10 cellular contexts compared by ENCODE assay signal in genomic region chr7:30914611-30915601, GRCh38. TPM values are rescaled to one million over a fixed set of nuclear protein-coding genes. Genes with fewer than 3 reads are reported as not detected.
DNase-seq lines count a peak whose midpoint lies in the region; ATAC-seq, FAIRE-seq and TF ChIP-seq lines count a peak whose summit lies in the region.
"Had no signal": no experiment of that assay in that cellular context is flagged by ENCODE, and none has a peak within 500 bp of the region (broad histone marks: within the 10 kb centered on the region; RNA-seq: fewer than 3 reads in every experiment).

No MANE protein-coding gene starts in this region.

- H3K36me3 ChIP-seq in smooth muscle cell (ENCODE audit: low read depth): no peaks in the 10 kb centered on the region

- H3K4me2 ChIP-seq in smooth muscle cell: peak overlapping the region; percentile 98

- WGBS in smooth muscle cell (ENCODE audit: low lambda C conversion rate): 23% methylated on average over 13 of the region's 15 CpGs

- peak overlapping the region; percentile 52 for H3K9ac ChIP-seq in smooth muscle cell (ENCODE audit: low read depth)

- H3K4me3 ChIP-seq in smooth muscle cell: peak overlapping the region; percentile 57

- H3K9me3 ChIP-seq in smooth muscle cell (replicated peaks; ENCODE audit: low read depth): no peaks in the 10 kb centered on the region

- H3K4me1 ChIP-seq in smooth muscle cell (ENCODE audit: low read depth): peaks cover 19% of the 10 kb centered on the region

- peak; percentile 97 for DNase-seq in H54 (ENCODE audit: insufficient read length, low spot score)
- peak; percentile 74 to 86 for DNase-seq in SW 1271 (lab: John Stamatoyannopoulos, UW)
- DNase-seq in foreskin melanocyte: peak; percentile 6
- DNase-seq in smooth muscle cell (lab: John Stamatoyannopoulos, UW; ENCODE audit: unreplicated experiment): no peak
- DNase-seq in DMS153 treated with DMSO at 0.1 percent for 48 hours (lab: John Stamatoyannopoulos, UW; ENCODE audit: unreplicated experiment): no peak
- no peak for DNase-seq in NCI-H1417 (lab: John Stamatoyannopoulos, UW)
- DNase-seq: hippocampal formation had no signal

- H3F3A ChIP-seq in smooth muscle cell (ENCODE audit: low read depth): peaks cover 23% of the 10 kb centered on the region

- no peak for ATAC-seq in GM19455 (IDR thresholded peaks at IDR 0.05; ENCODE audit: unreplicated experiment)
- no peak for ATAC-seq in GM19328 (IDR thresholded peaks at IDR 0.05; ENCODE audit: unreplicated experiment)
- ATAC-seq: activated CD4-positive, CD25-positive, alpha-beta regulatory T cell treated with anti-CD3 and anti-CD28 coated beads, Interleukin-2, amount 50 U/mL, for 24 hours had no signal

- peaks cover 85% of the 10 kb centered on the region for H3K79me2 ChIP-seq in smooth muscle cell (ENCODE audit: low read depth)

- TF ChIP-seq POLR2A in H54 (IDR thresholded peaks at IDR 0.05; ENCODE audit: low read depth, low read length): peak; percentile 15; the same call in 1 of the 2 replicates

- no peaks in the 10 kb centered on the region for H3K27me3 ChIP-seq in smooth muscle cell (ENCODE audit: low read depth)

- peak overlapping the region; percentile 78 for H3K27ac ChIP-seq in smooth muscle cell (ENCODE audit: low read depth)

- no peak for TF ChIP-seq CTCF in smooth muscle cell (IDR thresholded peaks at IDR 0.05; ENCODE audit: borderline replicate concordance, insufficient read depth, poor library complexity, severe bottlenecking)

- H2AFZ ChIP-seq in smooth muscle cell (ENCODE audit: low read depth): no peak overlapping the region

- H4K20me1 ChIP-seq in smooth muscle cell (ENCODE audit: low read depth): peaks cover 82% of the 10 kb centered on the region

- peak; percentile 80 for FAIRE-seq in H54 (lab: Jason Lieb, UNC)

RNA-seq across cellular contexts. Expression of gene AQP1, which starts 3.3 kb away (rescaled TPM):
- total RNA-seq in smooth muscle cell: 2,330 and 2,442 TPM in 2 replicates
- polyA plus RNA-seq in smooth muscle cell: 2,039 and 2,747 TPM in 2 replicates

RNA-seq across cellular contexts. Expression of gene GHRHR, which starts 48.8 kb away (rescaled TPM):
- total RNA-seq in smooth muscle cell: not detected in 2 replicates
- polyA plus RNA-seq in smooth muscle cell: not detected in 2 replicates

Comparison
In these comparisons a context has a peak if more than half of its experiments do, and no peak if none do; other contexts are left out.
1. DNase-seq: peak in H54 (single experiment), SW 1271 (2 of 2) and foreskin melanocyte (single experiment); none in smooth muscle cell (single experiment), DMS153 treated with DMSO at 0.1 percent for 48 hours (single experiment) and NCI-H1417 (0 of 3).